In genomic region chr2:126906781-126907180, GRCh38 we compare ENCODE assay signal across 19 cellular contexts. TPM values are rescaled to one million over a fixed set of nuclear protein-coding genes. Genes with fewer than 3 reads are reported as not detected.
A peak's percentile ranks its signal among the peaks of the same experiment; 100 is the strongest.
DNase-seq lines count a peak whose midpoint lies in the region; ATAC-seq, FAIRE-seq and TF ChIP-seq lines count a peak whose summit lies in the region.
"Had no signal": no experiment of that assay in that cellular context is flagged by ENCODE, and none has a peak within 500 bp of the region (broad histone marks: within the 10 kb centered on the region; RNA-seq: fewer than 3 reads in every experiment).

No MANE protein-coding gene starts in this region.

- intact Hi-C loops in lower lobe of right lung (cut with DNase I), result no loop called here
- intact Hi-C loops in testis (cut with DNase I; ENCODE audit: low total_unique reads), result no loop called here

- ATAC-seq in activated CD8-positive, alpha-beta memory T cell treated with anti-CD3 and anti-CD28 coated beads, Interleukin-2, amount 10 ng/mL, durations not matched to agents 7 days and 5 days, result no peak
- no peak for ATAC-seq in lower lobe of right lung
- no peak for ATAC-seq in GM21423 (IDR thresholded peaks at IDR 0.05; ENCODE audit: unreplicated experiment)

- H3K9me3 Mint-ChIP-seq in activated CD8-positive, alpha-beta memory T cell treated with anti-CD3 and anti-CD28 coated beads, Interleukin-2, amount 10 ng/mL, durations not matched to agents 7 days and 5 days (ENCODE audit: low read depth), result no peaks in the 10 kb centered on the region
- H3K9me3 Mint-ChIP-seq in activated T-cell treated with anti-CD3 and anti-CD28 coated beads, Interleukin-2, amount 50 U/mL, for 24 hours, result no peaks in the 10 kb centered on the region

- H3K36me3 ChIP-seq in lower lobe of right lung (no peaks in the 10 kb centered on the region), testis (ENCODE audit: low read depth, missing control alignments) (no peaks in the 10 kb centered on the region)

- no peak for TF ChIP-seq POLR2A in testis (IDR thresholded peaks at IDR 0.05)

- H3K27ac ChIP-seq in lower lobe of right lung, result no peak overlapping the region
- no peak overlapping the region for H3K27ac ChIP-seq in testis
- H3K27ac ChIP-seq: 22Rv1 had no signal

- TF ChIP-seq CTCF in lower lobe of right lung (IDR thresholded peaks at IDR 0.05) (no peak), testis (IDR thresholded peaks at IDR 0.05) (no peak)

- FAIRE-seq in RCC 7860 (lab: Jason Lieb, UNC), result no peak

- peak; percentile 16 for DNase-seq in DMS 273 (lab: John Stamatoyannopoulos, UW; ENCODE audit: unreplicated experiment)
- DNase-seq in DMS 273 treated with DMSO at 0.1 percent for 48 hours (lab: John Stamatoyannopoulos, UW), result no peak
- DNase-seq in activated CD8-positive, alpha-beta memory T cell treated with anti-CD3 and anti-CD28 coated beads, Interleukin-2, amount 10 ng/mL, durations not matched to agents 7 days and 5 days, result peak; percentile 28
- peak; percentile 7 for DNase-seq in lower lobe of right lung
- DNase-seq in testis, result peak; percentile 8
- no peak for DNase-seq in activated T-cell treated with anti-CD3 and anti-CD28 coated beads, Interleukin-2, amount 50 U/mL, for 24 hours
- DNase-seq in RCC 7860 (ENCODE audit: low spot score), result no peak
- DNase-seq: CD8-positive, alpha-beta memory T cell; DMS153; EL; MM.1S; NCI-H1105; NCI-H1694 treated with DMSO at 0.1 percent for 48 hours; NCI-H82; OCI-M1 had no signal

- no peak overlapping the region for H3K4me3 Mint-ChIP-seq in activated CD8-positive, alpha-beta memory T cell treated with anti-CD3 and anti-CD28 coated beads, Interleukin-2, amount 10 ng/mL, durations not matched to agents 7 days and 5 days
- no peak overlapping the region for H3K4me3 Mint-ChIP-seq in activated T-cell treated with anti-CD3 and anti-CD28 coated beads, Interleukin-2, amount 50 U/mL, for 24 hours
- H3K4me3 Mint-ChIP-seq: CD8-positive, alpha-beta memory T cell had no signal

- H3K4me1 ChIP-seq in lower lobe of right lung, result no peaks in the 10 kb centered on the region
- H3K4me1 ChIP-seq in testis, result no peaks in the 10 kb centered on the region

- 55 to 71% methylated on average over 4 to 6 of the region's 6 CpGs for WGBS in testis, 2 donors

- no peaks in the 10 kb centered on the region for H3K36me3 Mint-ChIP-seq in activated CD8-positive, alpha-beta memory T cell treated with anti-CD3 and anti-CD28 coated beads, Interleukin-2, amount 10 ng/mL, durations not matched to agents 7 days and 5 days
- H3K36me3 Mint-ChIP-seq in activated T-cell treated with anti-CD3 and anti-CD28 coated beads, Interleukin-2, amount 50 U/mL, for 24 hours (ENCODE audit: low read depth), result no peaks in the 10 kb centered on the region
- H3K36me3 Mint-ChIP-seq: CD8-positive, alpha-beta memory T cell had no signal

- H3K27me3 Mint-ChIP-seq in activated CD8-positive, alpha-beta memory T cell treated with anti-CD3 and anti-CD28 coated beads, Interleukin-2, amount 10 ng/mL, durations not matched to agents 7 days and 5 days, result peaks cover 2% of the 10 kb centered on the region
- H3K27me3 Mint-ChIP-seq in activated T-cell treated with anti-CD3 and anti-CD28 coated beads, Interleukin-2, amount 50 U/mL, for 24 hours, result peaks cover 10% of the 10 kb centered on the region

- CTCF ChIA-PET in activated CD8-positive, alpha-beta memory T cell treated with anti-CD3 and anti-CD28 coated beads, Interleukin-2, amount 10 ng/mL, durations not matched to agents 7 days and 5 days (lab: Charles Lee), result no interaction called here

- H3K9me3 ChIP-seq in lower lobe of right lung (no peaks in the 10 kb centered on the region), testis (no peaks in the 10 kb centered on the region)

- H3K27me3 ChIP-seq in lower lobe of right lung (ENCODE audit: low read depth) (no peaks in the 10 kb centered on the region), testis (no peaks in the 10 kb centered on the region)

- H3K4me1 Mint-ChIP-seq in activated CD8-positive, alpha-beta memory T cell treated with anti-CD3 and anti-CD28 coated beads, Interleukin-2, amount 10 ng/mL, durations not matched to agents 7 days and 5 days, result peaks cover 3% of the 10 kb centered on the region
- H3K4me1 Mint-ChIP-seq in activated T-cell treated with anti-CD3 and anti-CD28 coated beads, Interleukin-2, amount 50 U/mL, for 24 hours (ENCODE audit: low read depth), result no peaks in the 10 kb centered on the region

- no peak overlapping the region for H3K27ac Mint-ChIP-seq in activated CD8-positive, alpha-beta memory T cell treated with anti-CD3 and anti-CD28 coated beads, Interleukin-2, amount 10 ng/mL, durations not matched to agents 7 days and 5 days
- H3K27ac Mint-ChIP-seq in activated T-cell treated with anti-CD3 and anti-CD28 coated beads, Interleukin-2, amount 50 U/mL, for 24 hours, result no peak overlapping the region
- H3K27ac Mint-ChIP-seq: CD8-positive, alpha-beta memory T cell had no signal

- no peak overlapping the region for H3K4me3 ChIP-seq in lower lobe of right lung
- no peak overlapping the region for H3K4me3 ChIP-seq in testis

RNA-seq across cellular contexts. Expression of gene TEX51, which starts 8.1 kb away (rescaled TPM):
- total RNA-seq in activated CD8-positive, alpha-beta memory T cell treated with anti-CD3 and anti-CD28 coated beads, Interleukin-2, amount 10 ng/mL, durations not matched to agents 7 days and 5 days, result not detected
- total RNA-seq in lower lobe of right lung, result not detected
- 10 to 100 TPM; 16.3 to 40.9 TPM for total RNA-seq in testis
- 111 TPM for polyA plus RNA-seq in testis (ENCODE audit: insufficient read depth, low read depth, low replicate concordance)
- total RNA-seq: CD8-positive, alpha-beta memory T cell; NCI-H460 had no signal
- polyA plus RNA-seq: BJ; CD8-positive, alpha-beta memory T cell had no signal

Comparison
In these comparisons a context has a peak if more than half of its experiments do, and no peak if none do; other contexts are left out.
1. DNase-seq: peak in DMS 273 (single experiment), activated CD8-positive, alpha-beta memory T cell treated with anti-CD3 and anti-CD28 coated beads, Interleukin-2, amount 10 ng/mL, durations not matched to agents 7 days and 5 days (single experiment), lower lobe of right lung (single experiment) and testis (single experiment); none in DMS 273 treated with DMSO at 0.1 percent for 48 hours (single experiment), activated T-cell treated with anti-CD3 and anti-CD28 coated beads, Interleukin-2, amount 50 U/mL, for 24 hours (single experiment) and RCC 7860 (single experiment).
2. RNA of gene TEX51, which starts 8.1 kb away (total RNA-seq): 16.3 to 40.9 TPM in testis; not detected in activated CD8-positive, alpha-beta memory T cell treated with anti-CD3 and anti-CD28 coated beads, Interleukin-2, amount 10 ng/mL, durations not matched to agents 7 days and 5 days and not detected in lower lobe of right lung (single experiment); every median in the first group is over 10 times any median in the second.